1 cellular context compared by ENCODE assay signal in the genomic region with DNA sequence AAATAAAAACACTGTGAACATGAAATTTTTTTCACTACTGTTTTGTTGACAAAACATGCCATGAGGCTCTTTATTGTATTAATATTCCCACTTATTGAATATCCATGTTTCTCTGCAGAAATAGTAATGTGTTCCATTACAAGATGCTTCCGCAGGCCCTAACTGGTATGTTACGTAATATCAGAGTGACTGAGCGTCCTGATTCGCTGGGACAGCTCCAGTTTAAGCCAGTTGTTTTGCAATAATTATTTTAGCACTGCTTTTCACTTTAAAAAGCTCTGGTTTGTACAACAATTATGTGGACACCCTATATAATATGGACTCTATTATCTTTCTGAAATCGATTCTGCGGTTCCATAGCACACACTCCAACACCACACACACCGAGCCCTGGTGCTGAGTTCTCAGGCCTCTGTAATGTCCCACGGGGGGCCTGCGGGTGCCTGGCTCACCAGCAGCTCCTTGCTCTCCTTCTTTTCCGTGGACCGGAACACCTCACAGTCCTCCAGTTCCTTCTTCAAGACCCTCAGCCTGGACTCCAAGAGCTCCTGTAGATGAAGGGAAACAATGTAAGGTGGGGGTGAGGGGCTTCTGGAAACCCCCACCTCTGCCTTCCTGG.
TF ChIP-seq lines count a peak whose summit lies in the region.

No MANE protein-coding gene starts in this region.

TF ChIP-seq in HCT116, 20 proteins besides CTCF, POLR2A, EP300 and RAD21 (continued from another document):
- TF ChIP-seq, protein P1, sequence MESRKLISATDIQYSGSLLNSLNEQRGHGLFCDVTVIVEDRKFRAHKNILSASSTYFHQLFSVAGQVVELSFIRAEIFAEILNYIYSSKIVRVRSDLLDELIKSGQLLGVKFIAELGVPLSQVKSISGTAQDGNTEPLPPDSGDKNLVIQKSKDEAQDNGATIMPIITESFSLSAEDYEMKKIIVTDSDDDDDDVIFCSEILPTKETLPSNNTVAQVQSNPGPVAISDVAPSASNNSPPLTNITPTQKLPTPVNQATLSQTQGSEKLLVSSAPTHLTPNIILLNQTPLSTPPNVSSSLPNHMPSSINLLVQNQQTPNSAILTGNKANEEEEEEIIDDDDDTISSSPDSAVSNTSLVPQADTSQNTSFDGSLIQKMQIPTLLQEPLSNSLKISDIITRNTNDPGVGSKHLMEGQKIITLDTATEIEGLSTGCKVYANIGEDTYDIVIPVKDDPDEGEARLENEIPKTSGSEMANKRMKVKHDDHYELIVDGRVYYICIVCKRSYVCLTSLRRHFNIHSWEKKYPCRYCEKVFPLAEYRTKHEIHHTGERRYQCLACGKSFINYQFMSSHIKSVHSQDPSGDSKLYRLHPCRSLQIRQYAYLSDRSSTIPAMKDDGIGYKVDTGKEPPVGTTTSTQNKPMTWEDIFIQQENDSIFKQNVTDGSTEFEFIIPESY (IDR thresholded peaks at IDR 0.05; ENCODE audit: extremely low read depth, insufficient replicate concordance, low read length): no peak
- TF ChIP-seq FOSL1 (IDR thresholded peaks at IDR 0.05; ENCODE audit: low read depth) (no peak), CBX3 (IDR thresholded peaks at IDR 0.05; ENCODE audit: low read depth) (no peak), POLR2AphosphoS5 (IDR thresholded peaks at IDR 0.05; ENCODE audit: low read depth, low read length) (no peak), ZFX (IDR thresholded peaks at IDR 0.05) (no peak), SIN3A (IDR thresholded peaks at IDR 0.05; ENCODE audit: low read depth) (no peak), EZH2phosphoT487 (IDR thresholded peaks at IDR 0.05; ENCODE audit: borderline replicate concordance) (no peak), SRF (IDR thresholded peaks at IDR 0.05; ENCODE audit: low read depth) (no peak)
